21 cellular contexts compared by ENCODE assay signal in the genomic region with DNA sequence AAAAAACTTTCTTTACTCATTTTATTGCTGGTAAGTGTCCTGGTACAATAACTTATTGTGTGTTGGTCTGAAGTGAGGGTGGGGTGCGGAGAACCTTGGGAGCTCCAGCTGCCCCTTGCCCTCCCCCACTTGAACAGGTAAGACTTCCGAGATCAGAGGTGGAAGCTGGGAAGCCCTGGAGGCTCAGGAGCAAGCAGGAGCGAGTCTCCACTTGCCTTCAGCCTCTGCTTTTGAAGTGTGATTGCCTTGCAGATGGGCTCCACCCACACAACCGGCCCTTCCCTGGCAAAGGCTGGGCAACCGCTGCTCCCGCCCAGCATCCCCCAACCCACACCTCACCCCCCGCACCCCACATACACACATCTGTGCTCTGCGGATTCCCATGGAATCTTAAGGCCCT.
DNase-seq lines count a peak whose midpoint lies in the region; ATAC-seq, FAIRE-seq and TF ChIP-seq lines count a peak whose summit lies in the region.
"Had no signal": no experiment of that assay in that cellular context is flagged by ENCODE, and none has a peak within 500 bp of the region (broad histone marks: within the 10 kb centered on the region; RNA-seq: fewer than 3 reads in every experiment).

No MANE protein-coding gene starts in this region.

- no peaks in the 10 kb centered on the region for H3K27me3 ChIP-seq in small intestine (ENCODE audit: control insufficient read depth in 2 of 2, insufficient read depth in 2 of 2, low read length in 2 of 2)
- H3K27me3 ChIP-seq: right lobe of liver had no signal

- H3K27ac Mint-ChIP-seq in nephron progenitor cell: no peak overlapping the region
- H3K27ac Mint-ChIP-seq: stimulated activated memory B cell treated with anti-CD40 and anti-IgM and Interleukin-4, amounts not matched to agents 10 μg/mL and 1 μg/mL and 100 μg/mL, for 72 hours had no signal

- peaks cover 5% of the 10 kb centered on the region for H3K36me3 Mint-ChIP-seq in nephron progenitor cell (ENCODE audit: low read depth)
- H3K36me3 Mint-ChIP-seq: stimulated activated memory B cell treated with anti-CD40 and anti-IgM and Interleukin-4, amounts not matched to agents 10 μg/mL and 1 μg/mL and 100 μg/mL, for 72 hours had no signal

- peaks cover 26% of the 10 kb centered on the region for H3K27me3 Mint-ChIP-seq in nephron progenitor cell (ENCODE audit: low read depth, poor library complexity)

- WGBS in small intestine, 3 donors: 26 to 34% (median 33%) methylated on average over 8 of the region's 8 CpGs

- H3K4me3 Mint-ChIP-seq in nephron progenitor cell: peak overlapping the region; percentile 31
- H3K4me3 Mint-ChIP-seq: stimulated activated memory B cell treated with anti-CD40 and anti-IgM and Interleukin-4, amounts not matched to agents 10 μg/mL and 1 μg/mL and 100 μg/mL, for 72 hours had no signal

- no peaks in the 10 kb centered on the region for H3K36me3 ChIP-seq in small intestine (ENCODE audit: control insufficient read depth in 2 of 2, insufficient read depth in 2 of 2, low read length in 2 of 2)
- H3K36me3 ChIP-seq: lower lobe of right lung, right lobe of liver had no signal

- H3K4me1 Mint-ChIP-seq in nephron progenitor cell: peaks cover 38% of the 10 kb centered on the region
- H3K4me1 Mint-ChIP-seq: stimulated activated memory B cell treated with anti-CD40 and anti-IgM and Interleukin-4, amounts not matched to agents 10 μg/mL and 1 μg/mL and 100 μg/mL, for 72 hours had no signal

- H3K27ac ChIP-seq in epithelial cell of prostate: peak overlapping the region; percentile 67
- H3K27ac ChIP-seq in small intestine (ENCODE audit: low read depth in 1 of 2, low read length in 1 of 2): no peak overlapping the region
- H3K27ac ChIP-seq: lower lobe of right lung, right lobe of liver had no signal

- H3K4me3 ChIP-seq in small intestine (ENCODE audit: low read depth in 1 of 2, low read length in 2 of 2): no peak overlapping the region
- H3K4me3 ChIP-seq: GM12878, lower lobe of right lung, right lobe of liver had no signal

- DNase-seq in NCI-H526 (lab: John Stamatoyannopoulos, UW) (peak; percentile 9 to 38), NCI-H526 treated with DMSO at 0.1 percent for 48 hours (lab: John Stamatoyannopoulos, UW) (no peak), epithelial cell of prostate (ENCODE audit: low read depth, low spot score) (no peak), nephron progenitor cell (no peak), cerebellar nuclear complex (lab: John Stamatoyannopoulos, UW) (no peak), small intestine (no peak)
- DNase-seq: activated CD4-positive, alpha-beta T cell treated with anti-CD3 and anti-CD28 coated beads, Interleukin-2, amount 50 U/mL, for 4 hours; activated naive CD4-positive, alpha-beta T cell treated with anti-CD3 and anti-CD28 coated beads, Interleukin-2, amount 50 U/mL, for 16 hours; Calu3; cortex of kidney; islet precursor cell; lower lobe of right lung; NCI-H2029; stimulated activated CD4-positive, alpha-beta T cell treated with anti-CD3 and anti-CD28 coated beads, Interleukin-4, amount 100 ng/mL, for 4 hours; substantia nigra had no signal

- FAIRE-seq in small intestine (lab: Jason Lieb, UNC): no peak
- FAIRE-seq: GM12878, urothelium cell line had no signal

- no peak for ATAC-seq in HG02571 (IDR thresholded peaks at IDR 0.05; ENCODE audit: unreplicated experiment)
- no peak for ATAC-seq in HG03457 (IDR thresholded peaks at IDR 0.05; ENCODE audit: unreplicated experiment)
- ATAC-seq: GM12878; lower lobe of right lung; right lobe of liver; stimulated activated memory B cell treated with anti-CD40 and anti-IgM and Interleukin-4, amounts not matched to agents 10 μg/mL and 1 μg/mL and 100 μg/mL, for 72 hours had no signal

- TF ChIP-seq CTCF in nephron progenitor cell (IDR thresholded peaks at IDR 0.05): no peak

- no peaks in the 10 kb centered on the region for H3K9me3 ChIP-seq in small intestine (ENCODE audit: control insufficient read depth, low read depth)
- H3K9me3 ChIP-seq: lower lobe of right lung, right lobe of liver had no signal

- H3K4me1 ChIP-seq in small intestine (ENCODE audit: control insufficient read depth in 2 of 2, insufficient read depth in 1 of 2, low read depth in 1 of 2, low read length in 1 of 2): no peaks in the 10 kb centered on the region
- H3K4me1 ChIP-seq: lower lobe of right lung, right lobe of liver had no signal

- peaks cover 35% of the 10 kb centered on the region for H3K9me3 Mint-ChIP-seq in nephron progenitor cell
- H3K9me3 Mint-ChIP-seq: stimulated activated memory B cell treated with anti-CD40 and anti-IgM and Interleukin-4, amounts not matched to agents 10 μg/mL and 1 μg/mL and 100 μg/mL, for 72 hours had no signal

Comparison
In these comparisons a context has a peak if more than half of its experiments do, and no peak if none do; other contexts are left out.
1. DNase-seq: peak in NCI-H526 (2 of 2); none in NCI-H526 treated with DMSO at 0.1 percent for 48 hours (single experiment), epithelial cell of prostate (single experiment), nephron progenitor cell (single experiment), cerebellar nuclear complex (0 of 2) and small intestine (single experiment).